Comparison of ENCODE assay signal across 8 cellular contexts in the genomic region with DNA sequence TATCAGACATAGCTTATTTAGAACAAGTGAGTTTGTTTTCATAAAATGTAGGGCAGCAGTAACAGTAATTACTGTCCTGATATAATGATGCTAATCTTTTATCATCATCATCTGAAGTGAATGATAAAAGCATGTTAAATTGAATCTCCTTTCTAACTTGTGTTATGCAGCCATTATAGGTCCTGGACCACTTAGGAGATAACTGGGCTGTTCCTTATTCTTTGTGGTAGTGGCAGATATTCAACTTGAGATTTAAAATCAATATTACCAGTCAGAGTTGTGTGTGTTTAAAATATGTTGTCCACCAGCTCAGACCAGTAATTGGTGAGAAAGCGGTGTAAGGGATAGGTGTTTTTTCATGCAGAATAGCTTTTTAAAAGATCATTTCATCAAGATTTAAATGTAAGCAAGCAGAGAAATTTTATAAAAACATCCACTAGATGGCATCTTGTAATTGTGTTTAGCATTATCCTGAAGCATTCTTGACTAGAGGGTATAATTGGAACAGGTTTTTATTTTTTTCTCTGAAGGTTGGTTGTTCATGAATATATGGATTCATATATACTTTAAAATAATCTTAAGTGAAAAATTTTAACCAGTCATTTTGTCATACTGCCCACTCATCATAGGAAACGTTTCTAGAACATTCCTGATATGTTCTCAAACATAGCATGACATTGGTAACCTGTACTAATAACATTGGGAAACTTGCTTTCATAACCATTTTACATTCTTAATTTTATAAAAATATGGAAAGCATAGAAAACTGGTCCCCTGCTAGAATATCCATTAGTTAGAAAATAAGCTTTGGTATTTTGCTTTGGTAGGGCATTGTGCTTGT.
DNase-seq lines count a peak whose midpoint lies in the region; ATAC-seq, FAIRE-seq and TF ChIP-seq lines count a peak whose summit lies in the region.

No MANE protein-coding gene starts in this region.

- H4K20me1 ChIP-seq in hepatocyte (ENCODE audit: insufficient read depth, poor library complexity, severe bottlenecking), result no peaks in the 10 kb centered on the region

- H3K9me2 ChIP-seq in hepatocyte (replicated peaks; ENCODE audit: insufficient read depth), result no peaks in the 10 kb centered on the region

- peaks cover 6% of the 10 kb centered on the region for H3K79me2 ChIP-seq in hepatocyte

- H3K27ac ChIP-seq in hepatocyte (no peak overlapping the region), upper lobe of right lung (no peak overlapping the region)

- H3K27me3 ChIP-seq in hepatocyte, result no peaks in the 10 kb centered on the region
- H3K27me3 ChIP-seq in upper lobe of right lung, result no peaks in the 10 kb centered on the region
- no peaks in the 10 kb centered on the region for H3K27me3 ChIP-seq in MG63

- H3K4me1 ChIP-seq in hepatocyte (ENCODE audit: insufficient read depth), result no peaks in the 10 kb centered on the region
- H3K4me1 ChIP-seq in upper lobe of right lung, result peaks cover 19% of the 10 kb centered on the region

- FAIRE-seq in TTC549 (lab: Jason Lieb, UNC), result peak; percentile 87

- H2AFZ ChIP-seq in hepatocyte, result no peak overlapping the region

- no peak for DNase-seq in GM10266 (ENCODE audit: extremely low spot score)
- DNase-seq in NAMALWA (ENCODE audit: low spot score), result peak; percentile 60
- DNase-seq in hepatocyte (ENCODE audit: low spot score), result peak; percentile 44
- DNase-seq in upper lobe of right lung, result no peak
- DNase-seq in MG63, result no peak

- H3K36me3 ChIP-seq in hepatocyte (replicated peaks; ENCODE audit: insufficient read depth, low read depth), result no peaks in the 10 kb centered on the region
- no peaks in the 10 kb centered on the region for H3K36me3 ChIP-seq in upper lobe of right lung
- no peaks in the 10 kb centered on the region for H3K36me3 ChIP-seq in MG63

- ATAC-seq in upper lobe of right lung (no peak), HG03196 (IDR thresholded peaks at IDR 0.05; ENCODE audit: unreplicated experiment) (no peak), GM21423 (IDR thresholded peaks at IDR 0.05; ENCODE audit: unreplicated experiment) (no peak)

- no peak overlapping the region for H3K4me2 ChIP-seq in hepatocyte

- TF ChIP-seq CTCF in GM10266 (IDR thresholded peaks at IDR 0.05; ENCODE audit: control insufficient read depth, insufficient read depth, low read depth, missing control alignments), result peak; percentile 40
- TF ChIP-seq CTCF in hepatocyte (IDR thresholded peaks at IDR 0.05; ENCODE audit: poor library complexity), result peak; percentile 62
- peak; percentile 60 for TF ChIP-seq CTCF in upper lobe of right lung (IDR thresholded peaks at IDR 0.05)

- H3K4me3 ChIP-seq in hepatocyte (no peak overlapping the region), upper lobe of right lung (no peak overlapping the region), MG63 (no peak overlapping the region)

- H3K9me3 ChIP-seq in hepatocyte (ENCODE audit: low read depth), result no peaks in the 10 kb centered on the region
- H3K9me3 ChIP-seq in upper lobe of right lung, result no peaks in the 10 kb centered on the region
- H3K9me3 ChIP-seq in MG63, result no peaks in the 10 kb centered on the region; the same call in 1 of the 2 replicates

- 77% methylated on average over 2 of the region's 2 CpGs for WGBS in hepatocyte (ENCODE audit: low lambda C conversion rate, missing lambda C conversion rate)

- intact Hi-C loops in upper lobe of right lung (cut with DNase I), result no loop called here

Comparison
In these comparisons a context has a peak if more than half of its experiments do, and no peak if none do; other contexts are left out.
1. DNase-seq: peak in NAMALWA (single experiment) and hepatocyte (single experiment); none in GM10266 (single experiment), upper lobe of right lung (single experiment) and MG63 (single experiment).
2. Peak in every context shown above with its lines, with median percentiles within 50 percentile points of each other: CTCF ChIP-seq.